In genomic region chr3:190566043-190566933, GRCh38 we compare ENCODE assay signal across 8 cellular contexts.
A peak's percentile ranks its signal among the peaks of the same experiment; 100 is the strongest.
DNase-seq lines count a peak whose midpoint lies in the region; TF ChIP-seq lines count a peak whose summit lies in the region.

No MANE protein-coding gene starts in this region.

- peak; percentile 75 for DNase-seq in activated effector memory CD4-positive, alpha-beta T cell treated with anti-CD3 and anti-CD28 coated beads, Interleukin-2, amount 50 U/mL, for 16 hours
- no peak for DNase-seq in activated effector memory CD4-positive, alpha-beta T cell treated with Interleukin-2 at 50 U/mL for 16 hours
- DNase-seq in RKO (ENCODE audit: low spot score) (peak; percentile 95), astrocyte of the cerebellum (ENCODE audit: low read depth) (peak; percentile 97), iPS-NIHi11 (ENCODE audit: low spot score) (peak; percentile 16), DMS153 (lab: John Stamatoyannopoulos, UW) (no peak), SHP77 treated with DMSO at 0.1 percent for 48 hours (lab: John Stamatoyannopoulos, UW) (no peak)
- peak; percentile 86 for DNase-seq in stimulated activated CD4-positive, alpha-beta T cell treated with anti-CD3 and anti-CD28 coated beads, Interleukin-15, amount 100 ng/mL, for 24 hours

- TF ChIP-seq CTCF in astrocyte of the cerebellum (IDR thresholded peaks at IDR 0.05; ENCODE audit: low read depth, low read length, missing control alignments): no peak

- H3K4me3 ChIP-seq in astrocyte of the cerebellum (ENCODE audit: low read depth, low read length): no peak overlapping the region

- in situ Hi-C loops in astrocyte of the cerebellum (cut with HindIII; ENCODE audit: low sequenced_read_pairs): no loop called here

Comparison
In these comparisons a context has a peak if more than half of its experiments do, and no peak if none do; other contexts are left out.
1. DNase-seq: peak in activated effector memory CD4-positive, alpha-beta T cell treated with anti-CD3 and anti-CD28 coated beads, Interleukin-2, amount 50 U/mL, for 16 hours (single experiment), RKO (single experiment), astrocyte of the cerebellum (single experiment), iPS-NIHi11 (single experiment) and stimulated activated CD4-positive, alpha-beta T cell treated with anti-CD3 and anti-CD28 coated beads, Interleukin-15, amount 100 ng/mL, for 24 hours (single experiment); none in activated effector memory CD4-positive, alpha-beta T cell treated with Interleukin-2 at 50 U/mL for 16 hours (single experiment), DMS153 (single experiment) and SHP77 treated with DMSO at 0.1 percent for 48 hours (single experiment).